In the genomic region with DNA sequence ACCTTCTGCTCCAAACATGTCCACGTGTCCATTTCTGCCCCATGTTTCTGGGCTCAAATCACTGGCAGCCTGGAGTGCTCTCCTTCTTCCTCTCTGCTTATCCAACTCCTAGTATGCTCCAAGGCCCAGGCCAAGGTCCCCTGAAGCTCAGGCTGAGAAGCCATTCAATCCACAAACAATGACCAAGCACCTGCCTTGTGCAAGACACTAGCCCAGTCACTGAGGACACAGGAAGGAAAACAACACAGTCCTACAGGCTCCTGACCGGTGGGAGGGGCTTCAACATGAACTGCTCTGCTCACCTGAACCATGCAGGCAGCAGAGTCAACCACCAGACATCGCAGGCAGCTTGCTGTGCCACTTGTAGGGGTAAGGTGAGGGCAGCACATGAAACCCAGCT, we compare ENCODE assay signal across 1 cellular context.
TF ChIP-seq lines count a peak whose summit lies in the region.

No MANE protein-coding gene starts in this region.

TF ChIP-seq in HepG2, 621 proteins besides CTCF, POLR2A, EP300 and RAD21 (continued from another document):
- TF ChIP-seq, protein P1, sequence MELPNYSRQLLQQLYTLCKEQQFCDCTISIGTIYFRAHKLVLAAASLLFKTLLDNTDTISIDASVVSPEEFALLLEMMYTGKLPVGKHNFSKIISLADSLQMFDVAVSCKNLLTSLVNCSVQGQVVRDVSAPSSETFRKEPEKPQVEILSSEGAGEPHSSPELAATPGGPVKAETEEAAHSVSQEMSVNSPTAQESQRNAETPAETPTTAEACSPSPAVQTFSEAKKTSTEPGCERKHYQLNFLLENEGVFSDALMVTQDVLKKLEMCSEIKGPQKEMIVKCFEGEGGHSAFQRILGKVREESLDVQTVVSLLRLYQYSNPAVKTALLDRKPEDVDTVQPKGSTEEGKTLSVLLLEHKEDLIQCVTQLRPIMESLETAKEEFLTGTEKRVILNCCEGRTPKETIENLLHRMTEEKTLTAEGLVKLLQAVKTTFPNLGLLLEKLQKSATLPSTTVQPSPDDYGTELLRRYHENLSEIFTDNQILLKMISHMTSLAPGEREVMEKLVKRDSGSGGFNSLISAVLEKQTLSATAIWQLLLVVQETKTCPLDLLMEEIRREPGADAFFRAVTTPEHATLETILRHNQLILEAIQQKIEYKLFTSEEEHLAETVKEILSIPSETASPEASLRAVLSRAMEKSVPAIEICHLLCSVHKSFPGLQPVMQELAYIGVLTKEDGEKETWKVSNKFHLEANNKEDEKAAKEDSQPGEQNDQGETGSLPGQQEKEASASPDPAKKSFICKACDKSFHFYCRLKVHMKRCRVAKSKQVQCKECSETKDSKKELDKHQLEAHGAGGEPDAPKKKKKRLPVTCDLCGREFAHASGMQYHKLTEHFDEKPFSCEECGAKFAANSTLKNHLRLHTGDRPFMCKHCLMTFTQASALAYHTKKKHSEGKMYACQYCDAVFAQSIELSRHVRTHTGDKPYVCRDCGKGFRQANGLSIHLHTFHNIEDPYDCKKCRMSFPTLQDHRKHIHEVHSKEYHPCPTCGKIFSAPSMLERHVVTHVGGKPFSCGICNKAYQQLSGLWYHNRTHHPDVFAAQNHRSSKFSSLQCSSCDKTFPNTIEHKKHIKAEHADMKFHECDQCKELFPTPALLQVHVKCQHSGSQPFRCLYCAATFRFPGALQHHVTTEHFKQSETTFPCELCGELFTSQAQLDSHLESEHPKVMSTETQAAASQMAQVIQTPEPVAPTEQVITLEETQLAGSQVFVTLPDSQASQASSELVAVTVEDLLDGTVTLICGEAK (IDR thresholded peaks at IDR 0.05): no peak
- TF ChIP-seq, protein P1 (CRISPR knock-in tag; IDR thresholded peaks at IDR 0.05): no peak
- no peak for TF ChIP-seq ATF5 (CRISPR knock-in tag; IDR thresholded peaks at IDR 0.05; ENCODE audit: low read depth)
- no peak for TF ChIP-seq ZNF724P (CRISPR knock-in tag; IDR thresholded peaks at IDR 0.05; ENCODE audit: borderline replicate concordance)
- TF ChIP-seq PRPF4 (IDR thresholded peaks at IDR 0.05; ENCODE audit: low read depth, low read length, poor library complexity, severe bottlenecking): no peak
- TF ChIP-seq CEBPB (IDR thresholded peaks at IDR 0.05; ENCODE audit: borderline replicate concordance, low read depth, low read length): peak; percentile 70; the same call in 1 of the 2 replicates
- TF ChIP-seq NR3C1 (CRISPR knock-in tag; IDR thresholded peaks at IDR 0.05): no peak
- no peak for TF ChIP-seq PCBP1 (IDR thresholded peaks at IDR 0.05; ENCODE audit: borderline replicate concordance, low read depth, low read length)
- TF ChIP-seq, protein P2, sequence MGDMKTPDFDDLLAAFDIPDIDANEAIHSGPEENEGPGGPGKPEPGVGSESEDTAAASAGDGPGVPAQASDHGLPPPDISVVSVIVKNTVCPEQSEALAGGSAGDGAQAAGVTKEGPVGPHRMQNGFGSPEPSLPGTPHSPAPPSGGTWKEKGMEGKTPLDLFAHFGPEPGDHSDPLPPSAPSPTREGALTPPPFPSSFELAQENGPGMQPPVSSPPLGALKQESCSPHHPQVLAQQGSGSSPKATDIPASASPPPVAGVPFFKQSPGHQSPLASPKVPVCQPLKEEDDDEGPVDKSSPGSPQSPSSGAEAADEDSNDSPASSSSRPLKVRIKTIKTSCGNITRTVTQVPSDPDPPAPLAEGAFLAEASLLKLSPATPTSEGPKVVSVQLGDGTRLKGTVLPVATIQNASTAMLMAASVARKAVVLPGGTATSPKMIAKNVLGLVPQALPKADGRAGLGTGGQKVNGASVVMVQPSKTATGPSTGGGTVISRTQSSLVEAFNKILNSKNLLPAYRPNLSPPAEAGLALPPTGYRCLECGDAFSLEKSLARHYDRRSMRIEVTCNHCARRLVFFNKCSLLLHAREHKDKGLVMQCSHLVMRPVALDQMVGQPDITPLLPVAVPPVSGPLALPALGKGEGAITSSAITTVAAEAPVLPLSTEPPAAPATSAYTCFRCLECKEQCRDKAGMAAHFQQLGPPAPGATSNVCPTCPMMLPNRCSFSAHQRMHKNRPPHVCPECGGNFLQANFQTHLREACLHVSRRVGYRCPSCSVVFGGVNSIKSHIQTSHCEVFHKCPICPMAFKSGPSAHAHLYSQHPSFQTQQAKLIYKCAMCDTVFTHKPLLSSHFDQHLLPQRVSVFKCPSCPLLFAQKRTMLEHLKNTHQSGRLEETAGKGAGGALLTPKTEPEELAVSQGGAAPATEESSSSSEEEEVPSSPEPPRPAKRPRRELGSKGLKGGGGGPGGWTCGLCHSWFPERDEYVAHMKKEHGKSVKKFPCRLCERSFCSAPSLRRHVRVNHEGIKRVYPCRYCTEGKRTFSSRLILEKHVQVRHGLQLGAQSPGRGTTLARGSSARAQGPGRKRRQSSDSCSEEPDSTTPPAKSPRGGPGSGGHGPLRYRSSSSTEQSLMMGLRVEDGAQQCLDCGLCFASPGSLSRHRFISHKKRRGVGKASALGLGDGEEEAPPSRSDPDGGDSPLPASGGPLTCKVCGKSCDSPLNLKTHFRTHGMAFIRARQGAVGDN (CRISPR knock-in tag; IDR thresholded peaks at IDR 0.05): 0 out of 2 replicates have a peak, but pooled peaks have one; percentile 27
- no peak for TF ChIP-seq HDAC6 (IDR thresholded peaks at IDR 0.05; ENCODE audit: low read depth, low read length)
- TF ChIP-seq ARID5B (CRISPR knock-in tag; IDR thresholded peaks at IDR 0.05): no peak
- TF ChIP-seq FOXA1 (IDR thresholded peaks at IDR 0.05): no peak
- peak; percentile 46; the same call in 1 of the 2 replicates for TF ChIP-seq FOXA1 (CRISPR knock-in tag; IDR thresholded peaks at IDR 0.05)
- TF ChIP-seq ZNF180 (CRISPR knock-in tag; IDR thresholded peaks at IDR 0.05; ENCODE audit: borderline replicate concordance, low read depth): no peak
- TF ChIP-seq FOXA3 (CRISPR knock-in tag; IDR thresholded peaks at IDR 0.05): peak; percentile 55; the same call in 1 of the 2 replicates
- TF ChIP-seq GATAD2A (CRISPR knock-in tag; IDR thresholded peaks at IDR 0.05): peak; percentile 48; the same call in 1 of the 2 replicates
- no peak for TF ChIP-seq SP4 (CRISPR knock-in tag; IDR thresholded peaks at IDR 0.05)
- TF ChIP-seq ZNF564 (CRISPR knock-in tag; IDR thresholded peaks at IDR 0.05): no peak
- TF ChIP-seq NR2C2 (CRISPR knock-in tag; IDR thresholded peaks at IDR 0.05; ENCODE audit: borderline replicate concordance): peak; percentile 71; the same call in 1 of the 2 replicates
- TF ChIP-seq, protein P3, sequence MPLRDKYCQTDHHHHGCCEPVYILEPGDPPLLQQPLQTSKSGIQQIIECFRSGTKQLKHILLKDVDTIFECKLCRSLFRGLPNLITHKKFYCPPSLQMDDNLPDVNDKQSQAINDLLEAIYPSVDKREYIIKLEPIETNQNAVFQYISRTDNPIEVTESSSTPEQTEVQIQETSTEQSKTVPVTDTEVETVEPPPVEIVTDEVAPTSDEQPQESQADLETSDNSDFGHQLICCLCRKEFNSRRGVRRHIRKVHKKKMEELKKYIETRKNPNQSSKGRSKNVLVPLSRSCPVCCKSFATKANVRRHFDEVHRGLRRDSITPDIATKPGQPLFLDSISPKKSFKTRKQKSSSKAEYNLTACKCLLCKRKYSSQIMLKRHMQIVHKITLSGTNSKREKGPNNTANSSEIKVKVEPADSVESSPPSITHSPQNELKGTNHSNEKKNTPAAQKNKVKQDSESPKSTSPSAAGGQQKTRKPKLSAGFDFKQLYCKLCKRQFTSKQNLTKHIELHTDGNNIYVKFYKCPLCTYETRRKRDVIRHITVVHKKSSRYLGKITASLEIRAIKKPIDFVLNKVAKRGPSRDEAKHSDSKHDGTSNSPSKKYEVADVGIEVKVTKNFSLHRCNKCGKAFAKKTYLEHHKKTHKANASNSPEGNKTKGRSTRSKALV (CRISPR knock-in tag; IDR thresholded peaks at IDR 0.05): no peak
- no peak for TF ChIP-seq ZFAT (CRISPR knock-in tag; conservative IDR thresholded peaks at IDR 0.05)
- TF ChIP-seq CHCHD3 (CRISPR knock-in tag; IDR thresholded peaks at IDR 0.05): no peak
- no peak for TF ChIP-seq ATM (IDR thresholded peaks at IDR 0.05; ENCODE audit: borderline replicate concordance)
- TF ChIP-seq RAD51 (IDR thresholded peaks at IDR 0.05; ENCODE audit: borderline replicate concordance): no peak
